Comparison of ENCODE assay signal across 8 cellular contexts in genomic region chr10:87301466-87302115, GRCh38. TPM values are rescaled to one million over a fixed set of nuclear protein-coding genes. Genes with fewer than 3 reads are reported as not detected.
DNase-seq lines count a peak whose midpoint lies in the region; ATAC-seq and TF ChIP-seq lines count a peak whose summit lies in the region.
"Not testable (repeated sequence)": the region's sequence is repeated elsewhere in the genome, so short reads cannot be mapped to it uniquely, and the experiment has no call there.

No MANE protein-coding gene starts in this region.

- H3K4me3 Mint-ChIP-seq in activated T-cell treated with anti-CD3 and anti-CD28 coated beads, Interleukin-2, amount 50 U/mL, for 4 hours; natural killer cell: not testable (repeated sequence)

- DNase-seq in T follicular helper cell (ENCODE audit: low read depth) = peak; percentile 1
- peak; percentile 34 for DNase-seq in activated T-cell treated with anti-CD3 and anti-CD28 coated beads, Interleukin-2, amount 50 U/mL, for 4 hours
- not testable (repeated sequence) for DNase-seq in epithelial cell of esophagus (ENCODE audit: low read depth)
- peak; percentile 29 for DNase-seq in natural killer cell
- peak; percentile 0 for DNase-seq in stimulated activated CD8-positive, alpha-beta memory T cell treated with anti-CD3 and anti-CD28 coated beads, Interleukin-12 subunit alpha, Interleukin-12 subunit beta, amount 100 ng/mL, for 24 hours (ENCODE audit: extremely low read depth)

- not testable (repeated sequence) for H3K9me3 Mint-ChIP-seq in activated T-cell treated with anti-CD3 and anti-CD28 coated beads, Interleukin-2, amount 50 U/mL, for 4 hours; natural killer cell

- ATAC-seq in GM19455 (IDR thresholded peaks at IDR 0.05; ENCODE audit: unreplicated experiment) (peak; percentile 87), HG02943 (IDR thresholded peaks at IDR 0.05; ENCODE audit: low read depth, unreplicated experiment) (peak; percentile 94), natural killer cell (peak; percentile 91 to 100 (median 99))
- peak; percentile 91 to 98 for ATAC-seq in activated T-cell treated with anti-CD3 and anti-CD28 coated beads, Interleukin-2, amount 50 U/mL, for 4 hours

- TF ChIP-seq CTCF in C4-2B (conservative IDR thresholded peaks at IDR 0.05) = peak; percentile 18
- peak; percentile 11 for TF ChIP-seq CTCF in epithelial cell of esophagus (IDR thresholded peaks at IDR 0.05; ENCODE audit: insufficient read depth, low read depth, low read length, missing control alignments)
- TF ChIP-seq CTCF in natural killer cell (IDR thresholded peaks at IDR 0.05) = peak; percentile 35

- not testable (repeated sequence) for H3K36me3 Mint-ChIP-seq in activated T-cell treated with anti-CD3 and anti-CD28 coated beads, Interleukin-2, amount 50 U/mL, for 4 hours (ENCODE audit: insufficient read depth); natural killer cell

- intact Hi-C loops in natural killer cell (cut with micrococcal nuclease) = not testable (repeated sequence)

- H3K27me3 Mint-ChIP-seq in activated T-cell treated with anti-CD3 and anti-CD28 coated beads, Interleukin-2, amount 50 U/mL, for 4 hours (ENCODE audit: low read depth); natural killer cell (ENCODE audit: low read depth in 2 of 2): not testable (repeated sequence)

- H3K4me3 ChIP-seq in epithelial cell of esophagus (ENCODE audit: low read length) = not testable (repeated sequence)

- not testable (repeated sequence) for H3K27ac Mint-ChIP-seq in natural killer cell

- not testable (repeated sequence) for H3K4me1 Mint-ChIP-seq in activated T-cell treated with anti-CD3 and anti-CD28 coated beads, Interleukin-2, amount 50 U/mL, for 4 hours (ENCODE audit: low read depth); natural killer cell

- H3K27ac ChIP-seq in C4-2B = not testable (repeated sequence)

RNA-seq across cellular contexts. Expression of gene NUTM2D, which starts 56.0 kb away (rescaled TPM):
- 1 to 10 TPM; 1.1 to 2.1 (median 1.4) TPM for total RNA-seq in activated T-cell treated with anti-CD3 and anti-CD28 coated beads, Interleukin-2, amount 50 U/mL, for 4 hours
- total RNA-seq in natural killer cell = 1 to 10 TPM; 3.1 to 5.2 (median 4.6) TPM
